2 cellular contexts compared by ENCODE assay signal in the genomic region with DNA sequence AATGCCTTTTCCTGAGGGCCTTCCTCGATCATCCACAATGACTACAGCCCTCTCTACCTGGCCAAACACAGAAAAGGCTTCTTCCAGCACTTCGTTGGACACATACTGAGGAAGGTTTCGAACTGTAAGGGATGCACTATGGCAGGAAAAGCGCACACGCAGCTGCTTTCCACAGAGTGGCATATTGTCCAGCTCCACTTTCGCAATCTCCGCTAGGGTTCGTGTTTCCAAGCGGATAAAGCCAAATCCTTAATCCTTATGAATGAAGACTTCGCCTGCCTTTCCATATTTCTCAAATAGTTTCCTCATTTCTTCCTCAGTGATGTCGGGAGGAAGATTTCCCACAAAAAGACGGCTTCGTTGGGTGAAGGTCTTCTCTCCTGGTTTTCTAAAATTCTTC.
TF ChIP-seq lines count a peak whose summit lies in the region.
"Not testable (repeated sequence)": the region's sequence is repeated elsewhere in the genome, so short reads cannot be mapped to it uniquely, and the experiment has no call there.

No MANE protein-coding gene starts in this region.

TF ChIP-seq in IMR-90, 13 proteins besides CTCF, POLR2A, EP300 and RAD21:
- TF ChIP-seq CEBPB (IDR thresholded peaks at IDR 0.05; ENCODE audit: low read depth, low read length) = 0 out of 2 replicates have a peak, but pooled peaks have one; percentile 2
TF ChIP-seq in IMR-90: peak in this region for 1; not testable (repeated sequence) for 12.

TF ChIP-seq in K562, 482 proteins besides CTCF, POLR2A, EP300 and RAD21:
- TF ChIP-seq CEBPG (CRISPR knock-in tag; IDR thresholded peaks at IDR 0.05) = 0 out of 2 replicates have a peak, but pooled peaks have one; percentile 15
- TF ChIP-seq CEBPG (tag; conservative IDR thresholded peaks at IDR 0.05 in 1 of 2, IDR thresholded peaks at IDR 0.05 in 1 of 2) = not testable (repeated sequence)
- peak; percentile 82 for TF ChIP-seq CEBPB (tag; IDR thresholded peaks at IDR 0.05)
